1 cellular context compared by ENCODE assay signal in genomic region chr1:165773324-165773965, GRCh38.
A peak's percentile ranks its signal among the peaks of the same experiment; 100 is the strongest.
TF ChIP-seq lines count a peak whose summit lies in the region.

No MANE protein-coding gene starts in this region.

TF ChIP-seq in K562, 482 proteins besides CTCF, POLR2A, EP300 and RAD21 (continued from another document and continues in another):
- TF ChIP-seq ZBTB40 (IDR thresholded peaks at IDR 0.05) (no peak), ZBTB40 (CRISPR knock-in tag; IDR thresholded peaks at IDR 0.05) (no peak), ZNF134 (CRISPR knock-in tag; conservative IDR thresholded peaks at IDR 0.05) (no peak), UBTF (IDR thresholded peaks at IDR 0.05; ENCODE audit: borderline replicate concordance in 1 of 2, low read depth in 2 of 2, low read length in 2 of 2) (0 out of 4 replicates have a peak, but pooled peaks of 1 of the 2 experiments have one; percentile 25), TRIM28 (IDR thresholded peaks at IDR 0.05) (no peak), NR2F6 (CRISPR knock-in tag; IDR thresholded peaks at IDR 0.05) (no peak), ZMIZ1 (IDR thresholded peaks at IDR 0.05; ENCODE audit: low read depth in 2 of 2, low read length in 2 of 2) (no peak), TAF9B (IDR thresholded peaks at IDR 0.05; ENCODE audit: partially characterized antibody) (peak; percentile 12), MTA1 (IDR thresholded peaks at IDR 0.05; ENCODE audit: borderline replicate concordance) (no peak), E2F4 (CRISPR knock-in tag; IDR thresholded peaks at IDR 0.05; ENCODE audit: low read depth) (no peak), HNRNPUL1 (IDR thresholded peaks at IDR 0.05; ENCODE audit: low read length) (no peak), U2AF2 (optimal IDR thresholded peaks at IDR 0.05; ENCODE audit: low read depth, low read length) (no peak), MYBL2 (IDR thresholded peaks at IDR 0.05; ENCODE audit: low read depth) (no peak), MYBL2 (CRISPR knock-in tag; IDR thresholded peaks at IDR 0.05; ENCODE audit: borderline replicate concordance) (no peak), TFAP4 (CRISPR knock-in tag; IDR thresholded peaks at IDR 0.05; ENCODE audit: borderline replicate concordance) (no peak), CBX3 (IDR thresholded peaks at IDR 0.05; ENCODE audit: borderline replicate concordance in 1 of 2, low read length in 2 of 2) (peak in 1 of 2 experiments; percentile 30; a peak in 1 of 3 replicates), HNRNPL (IDR thresholded peaks at IDR 0.05; ENCODE audit: low read depth, low read length) (no peak), CHD7 (IDR thresholded peaks at IDR 0.05; ENCODE audit: low read depth, low read length) (no peak), HNRNPK (IDR thresholded peaks at IDR 0.05; ENCODE audit: low read depth, low read length, poor library complexity, severe bottlenecking) (no peak), ZNF785 (CRISPR knock-in tag; IDR thresholded peaks at IDR 0.05) (no peak)
